1 cellular context compared by ENCODE assay signal in the genomic region with DNA sequence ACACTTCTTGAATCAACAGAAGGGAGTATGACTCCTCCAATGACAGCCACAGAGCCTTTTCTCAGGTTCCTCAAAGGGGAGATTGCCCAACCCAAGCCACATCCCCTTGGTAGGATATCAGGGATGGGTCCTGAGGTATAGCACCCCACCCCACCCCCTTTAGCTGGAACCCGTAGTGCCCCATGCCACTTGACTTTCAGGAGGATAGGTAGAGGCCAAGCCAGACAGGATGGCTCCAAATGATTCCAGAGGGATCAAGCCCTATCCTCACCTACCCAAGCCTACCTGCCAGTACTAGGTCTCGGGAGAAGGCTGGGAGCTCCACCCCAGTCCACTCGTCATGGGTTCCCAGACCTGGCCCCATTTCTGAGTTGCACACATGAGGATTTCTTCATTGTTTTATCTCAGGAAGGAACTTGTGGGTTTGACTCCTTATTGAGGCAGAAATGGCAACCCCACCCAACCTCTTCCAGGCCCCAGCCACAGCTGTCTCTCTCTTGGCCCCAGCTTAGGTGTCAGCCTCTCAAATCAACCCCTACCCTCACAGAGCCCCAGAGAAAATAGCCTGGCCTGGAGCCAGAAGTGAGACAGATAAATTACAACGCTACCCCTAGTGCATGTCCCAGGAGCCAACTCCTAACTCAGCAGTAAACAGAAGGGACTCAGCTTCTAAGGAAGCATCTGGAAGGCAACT.
TF ChIP-seq lines count a peak whose summit lies in the region.

No MANE protein-coding gene starts in this region.

TF ChIP-seq in SK-N-SH treated with all-trans-retinoic acid at 6 μM for 48 hours, 23 proteins besides CTCF, POLR2A, EP300 and RAD21 (continued from another document):
- TF ChIP-seq, protein P1, sequence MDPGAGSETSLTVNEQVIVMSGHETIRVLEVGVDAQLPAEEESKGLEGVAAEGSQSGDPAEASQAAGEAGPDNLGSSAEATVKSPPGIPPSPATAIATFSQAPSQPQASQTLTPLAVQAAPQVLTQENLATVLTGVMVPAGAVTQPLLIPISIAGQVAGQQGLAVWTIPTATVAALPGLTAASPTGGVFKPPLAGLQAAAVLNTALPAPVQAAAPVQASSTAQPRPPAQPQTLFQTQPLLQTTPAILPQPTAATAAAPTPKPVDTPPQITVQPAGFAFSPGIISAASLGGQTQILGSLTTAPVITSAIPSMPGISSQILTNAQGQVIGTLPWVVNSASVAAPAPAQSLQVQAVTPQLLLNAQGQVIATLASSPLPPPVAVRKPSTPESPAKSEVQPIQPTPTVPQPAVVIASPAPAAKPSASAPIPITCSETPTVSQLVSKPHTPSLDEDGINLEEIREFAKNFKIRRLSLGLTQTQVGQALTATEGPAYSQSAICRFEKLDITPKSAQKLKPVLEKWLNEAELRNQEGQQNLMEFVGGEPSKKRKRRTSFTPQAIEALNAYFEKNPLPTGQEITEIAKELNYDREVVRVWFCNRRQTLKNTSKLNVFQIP (CRISPR knock-in tag; IDR thresholded peaks at IDR 0.05; ENCODE audit: borderline replicate concordance, low read depth): no peak
- TF ChIP-seq TSHZ2 (CRISPR knock-in tag; IDR thresholded peaks at IDR 0.05): no peak
TF ChIP-seq in SK-N-SH treated with all-trans-retinoic acid at 6 μM for 48 hours: peak in this region for 0.
